Comparison of ENCODE assay signal across 8 cellular contexts in genomic region chr2:108449410-108450200, GRCh38. TPM values are rescaled to one million over a fixed set of nuclear protein-coding genes. Genes with fewer than 3 reads are reported as not detected.
DNase-seq lines count a peak whose midpoint lies in the region; ATAC-seq and TF ChIP-seq lines count a peak whose summit lies in the region.

No MANE protein-coding gene starts in this region.

- no peak for TF ChIP-seq CTCF in lower leg skin (IDR thresholded peaks at IDR 0.05)

- peaks cover 4% of the 10 kb centered on the region for H3K4me1 ChIP-seq in stomach smooth muscle (ENCODE audit: control insufficient read depth, insufficient read depth, low read length)

- H3K9ac ChIP-seq in stomach smooth muscle (ENCODE audit: low read length in 2 of 2): peak overlapping the region; percentile 78 to 93

- no peaks in the 10 kb centered on the region for H3K9me3 ChIP-seq in stomach smooth muscle (ENCODE audit: control insufficient read depth in 2 of 2, low read length in 2 of 2)

- H3K27ac ChIP-seq in cingulate gyrus (ENCODE audit: low read depth, low read length) (peak overlapping the region; percentile 85), stomach smooth muscle (ENCODE audit: low read length) (peak overlapping the region; percentile 78)

- H3K27me3 ChIP-seq in stomach smooth muscle (ENCODE audit: control insufficient read depth in 1 of 2, insufficient read depth in 2 of 2, low read length in 2 of 2): no peaks in the 10 kb centered on the region

- ATAC-seq in GM21447 (IDR thresholded peaks at IDR 0.05; ENCODE audit: unreplicated experiment): peak; percentile 31

- peaks cover 6 to 9% of the 10 kb centered on the region in 2 donors for H3K36me3 ChIP-seq in stomach smooth muscle (ENCODE audit: control insufficient read depth in 2 of 2, insufficient read depth in 2 of 2, low read length in 2 of 2)

- WGBS in lower leg skin, 2 donors: 3 to 4% methylated on average over 22 of the region's 22 CpGs

- TF ChIP-seq POLR2A in lower leg skin (IDR thresholded peaks at IDR 0.05): no peak

- DNase-seq in EL: peak; percentile 52
- peak; percentile 27 for DNase-seq in HuH-7.5 (ENCODE audit: low spot score)
- DNase-seq in T follicular helper cell (ENCODE audit: low read depth): peak; percentile 27
- DNase-seq in lower leg skin (ENCODE audit: low spot score in 2 of 2): no peak
- no peak for DNase-seq in UCSD-AML1 (lab: John Stamatoyannopoulos, UW; ENCODE audit: unreplicated experiment)

- intact Hi-C loops in lower leg skin (cut with DNase I; ENCODE audit: low total_unique reads): no loop called here

- H3K4me3 ChIP-seq in lower leg skin (ENCODE audit: low read depth, poor library complexity, severe bottlenecking) (peak overlapping the region; percentile 83), stomach smooth muscle (ENCODE audit: low read length in 2 of 2) (peak overlapping the region; percentile 91 to 96)

RNA-seq across cellular contexts. Expression of gene GCC2, which starts 0.6 kb away (rescaled TPM):
- total RNA-seq in lower leg skin: 10 to 100 TPM; 19.6 to 39.5 (median 21.8) TPM

Comparison
In these comparisons a context has a peak if more than half of its experiments do, and no peak if none do; other contexts are left out.
1. DNase-seq: peak in EL (single experiment), HuH-7.5 (single experiment) and T follicular helper cell (single experiment); none in lower leg skin (0 of 2) and UCSD-AML1 (single experiment).